ENCODE assay signal across 8 cellular contexts in the genomic region with DNA sequence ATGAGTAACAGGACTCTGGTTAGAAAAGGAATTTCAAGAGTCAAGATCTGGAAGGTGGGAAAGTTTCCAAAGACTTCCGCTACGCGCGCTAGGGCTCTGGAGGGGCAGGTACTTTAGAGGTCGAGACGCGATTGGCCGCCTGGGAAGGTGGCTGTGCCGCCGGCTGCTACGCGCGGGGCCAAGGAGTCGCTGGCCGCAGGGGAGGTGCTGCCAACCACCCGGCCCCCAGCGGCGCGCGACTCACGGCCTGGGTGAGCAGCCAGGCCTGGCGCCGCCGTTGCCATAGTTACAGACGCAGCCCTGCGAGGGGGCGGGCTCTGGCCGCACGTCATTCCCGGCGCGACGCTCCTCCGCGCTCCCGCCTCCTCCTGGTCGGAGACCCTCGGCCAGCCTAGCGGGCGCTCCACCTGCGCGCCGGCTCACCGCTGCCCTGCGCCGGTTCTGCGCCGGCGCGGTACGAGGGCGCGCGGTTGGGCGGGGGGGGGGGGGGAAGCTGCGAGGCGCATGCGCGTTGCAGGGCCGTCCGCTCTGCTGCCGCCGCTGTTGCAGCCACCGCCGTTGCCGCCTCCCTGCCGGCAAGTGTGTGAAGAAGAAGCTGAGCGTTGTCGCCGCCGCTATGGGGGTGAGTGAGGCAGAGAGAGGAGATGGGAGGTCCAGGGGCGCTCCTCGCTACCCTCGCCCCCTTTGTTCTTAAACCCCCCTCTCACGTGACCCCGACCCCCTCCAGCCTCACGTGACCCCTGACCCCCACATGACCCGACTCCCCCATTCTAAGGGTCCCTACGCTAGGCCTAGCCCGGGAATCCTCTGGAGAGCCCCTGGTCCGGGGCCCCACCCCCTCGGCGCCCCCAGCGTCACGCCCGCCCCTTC. TPM values are rescaled to one million over a fixed set of nuclear protein-coding genes. Genes with fewer than 3 reads are reported as not detected.
DNase-seq lines count a peak whose midpoint lies in the region; ATAC-seq and TF ChIP-seq lines count a peak whose summit lies in the region.

A gene (plus strand): TSS at position 522 of the 870 bp plus-strand sequence. CDS start 95 bp downstream, at position 617.

- TF ChIP-seq CTCF in ovary (IDR thresholded peaks at IDR 0.05): peak in 1 of 3 donors; percentile 35
- TF ChIP-seq CTCF in thyroid gland (IDR thresholded peaks at IDR 0.05): no peak

- H3K27ac ChIP-seq in ovary (peak within 1 kb of the TSS in 1 of 2 donors; percentile 68), thyroid gland (peak within 1 kb of the TSS; percentile 27 to 63 (median 39))

- TF ChIP-seq POLR2A in GM10847 (IDR thresholded peaks at IDR 0.05; ENCODE audit: extremely low read depth, insufficient read length): peak; percentile 47
- no peak for TF ChIP-seq POLR2A in ovary (IDR thresholded peaks at IDR 0.05)
- peak in 1 of 2 donors; percentile 48 for TF ChIP-seq POLR2A in thyroid gland (IDR thresholded peaks at IDR 0.05)

- H3K9me3 Mint-ChIP-seq in activated naive CD4-positive, alpha-beta T cell treated with anti-CD3 and anti-CD28 coated beads, Interleukin-2, amount 50 U/mL, for 24 hours: no peaks in the 10 kb centered on the region

- peak within 1 kb of the TSS; percentile 87 for H3K4me3 Mint-ChIP-seq in activated naive CD4-positive, alpha-beta T cell treated with anti-CD3 and anti-CD28 coated beads, Interleukin-2, amount 50 U/mL, for 24 hours

- 0% methylated on average over 36 to 81 of the region's 86 CpGs for WGBS in ovary, 3 donors
- WGBS in thyroid gland, 2 donors: 0 to 1% methylated on average over 20 to 35 of the region's 86 CpGs

- H3K36me3 Mint-ChIP-seq in activated naive CD4-positive, alpha-beta T cell treated with anti-CD3 and anti-CD28 coated beads, Interleukin-2, amount 50 U/mL, for 24 hours: no peaks in the 10 kb centered on the region

- H3K27me3 Mint-ChIP-seq in activated naive CD4-positive, alpha-beta T cell treated with anti-CD3 and anti-CD28 coated beads, Interleukin-2, amount 50 U/mL, for 24 hours: no peaks in the 10 kb centered on the region

- intact Hi-C loops in ovary (cut with DNase I): loop anchor here in 1 of 4 donors (5.0 kb wide), 1 partner anchor 266 kb away; a partner anchor contains a TSS
- intact Hi-C loops in thyroid gland (cut with DNase I): no loop called here

- no peak for TF ChIP-seq EP300 in ovary (IDR thresholded peaks at IDR 0.05)

- H3K27me3 ChIP-seq in ovary (no peaks in the 10 kb centered on the region), thyroid gland (no peaks in the 10 kb centered on the region)

- ATAC-seq in HG02623 (IDR thresholded peaks at IDR 0.05; ENCODE audit: unreplicated experiment) (peak; percentile 83), SK-N-SH treated with all-trans-retinoic acid at 6 μM for 48 hours (peak; percentile 94)

- peaks cover 23% of the 10 kb centered on the region for H3K4me1 Mint-ChIP-seq in activated naive CD4-positive, alpha-beta T cell treated with anti-CD3 and anti-CD28 coated beads, Interleukin-2, amount 50 U/mL, for 24 hours

- H3K4me3 ChIP-seq in ovary (peak within 1 kb of the TSS; percentile 78), thyroid gland (replicated peaks in 1 of 3) (peak within 1 kb of the TSS; percentile 72 to 89 (median 86))

- DNase-seq in NCI-H1092 treated with DMSO at 0.1 percent for 48 hours (lab: John Stamatoyannopoulos, UW) (peak; percentile 98), glomerular visceral epithelial cell (ENCODE audit: extremely low spot score) (peak; percentile 99), ovary (peak; percentile 91 to 95 (median 93)), thyroid gland (peak; percentile 99)

- H3K27ac Mint-ChIP-seq in activated naive CD4-positive, alpha-beta T cell treated with anti-CD3 and anti-CD28 coated beads, Interleukin-2, amount 50 U/mL, for 24 hours: peak within 1 kb of the TSS; percentile 38

- no peaks in the 10 kb centered on the region for H3K9me3 ChIP-seq in ovary
- no peaks in the 10 kb centered on the region for H3K9me3 ChIP-seq in thyroid gland

- H3K4me1 ChIP-seq in ovary (ENCODE audit: insufficient read depth): peaks cover 6% of the 10 kb centered on the region
- peaks cover 15 to 18% of the 10 kb centered on the region in 2 donors for H3K4me1 ChIP-seq in thyroid gland

- H3K36me3 ChIP-seq in ovary: no peaks in the 10 kb centered on the region
- no peaks in the 10 kb centered on the region for H3K36me3 ChIP-seq in thyroid gland

TF ChIP-seq in SK-N-SH treated with all-trans-retinoic acid at 6 μM for 48 hours, 23 proteins besides CTCF, POLR2A, EP300 and RAD21:
- TF ChIP-seq, protein P1, sequence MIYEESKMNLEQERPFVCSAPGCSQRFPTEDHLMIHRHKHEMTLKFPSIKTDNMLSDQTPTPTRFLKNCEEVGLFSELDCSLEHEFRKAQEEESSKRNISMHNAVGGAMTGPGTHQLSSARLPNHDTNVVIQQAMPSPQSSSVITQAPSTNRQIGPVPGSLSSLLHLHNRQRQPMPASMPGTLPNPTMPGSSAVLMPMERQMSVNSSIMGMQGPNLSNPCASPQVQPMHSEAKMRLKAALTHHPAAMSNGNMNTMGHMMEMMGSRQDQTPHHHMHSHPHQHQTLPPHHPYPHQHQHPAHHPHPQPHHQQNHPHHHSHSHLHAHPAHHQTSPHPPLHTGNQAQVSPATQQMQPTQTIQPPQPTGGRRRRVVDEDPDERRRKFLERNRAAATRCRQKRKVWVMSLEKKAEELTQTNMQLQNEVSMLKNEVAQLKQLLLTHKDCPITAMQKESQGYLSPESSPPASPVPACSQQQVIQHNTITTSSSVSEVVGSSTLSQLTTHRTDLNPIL (CRISPR knock-in tag; IDR thresholded peaks at IDR 0.05; ENCODE audit: low read depth): no peak
- TF ChIP-seq ZNF8 (CRISPR knock-in tag; IDR thresholded peaks at IDR 0.05) (no peak), BACH2 (CRISPR knock-in tag; IDR thresholded peaks at IDR 0.05; ENCODE audit: borderline replicate concordance) (no peak), CSDC2 (CRISPR knock-in tag; IDR thresholded peaks at IDR 0.05) (no peak), ZFP30 (CRISPR knock-in tag; IDR thresholded peaks at IDR 0.05) (no peak), RARB (CRISPR knock-in tag; IDR thresholded peaks at IDR 0.05) (no peak), GLIS3 (CRISPR knock-in tag; IDR thresholded peaks at IDR 0.05) (no peak), ZC3H10 (CRISPR knock-in tag; IDR thresholded peaks at IDR 0.05) (no peak), TCF4 (CRISPR knock-in tag; IDR thresholded peaks at IDR 0.05; ENCODE audit: borderline replicate concordance) (no peak)
- TF ChIP-seq, protein P2, sequence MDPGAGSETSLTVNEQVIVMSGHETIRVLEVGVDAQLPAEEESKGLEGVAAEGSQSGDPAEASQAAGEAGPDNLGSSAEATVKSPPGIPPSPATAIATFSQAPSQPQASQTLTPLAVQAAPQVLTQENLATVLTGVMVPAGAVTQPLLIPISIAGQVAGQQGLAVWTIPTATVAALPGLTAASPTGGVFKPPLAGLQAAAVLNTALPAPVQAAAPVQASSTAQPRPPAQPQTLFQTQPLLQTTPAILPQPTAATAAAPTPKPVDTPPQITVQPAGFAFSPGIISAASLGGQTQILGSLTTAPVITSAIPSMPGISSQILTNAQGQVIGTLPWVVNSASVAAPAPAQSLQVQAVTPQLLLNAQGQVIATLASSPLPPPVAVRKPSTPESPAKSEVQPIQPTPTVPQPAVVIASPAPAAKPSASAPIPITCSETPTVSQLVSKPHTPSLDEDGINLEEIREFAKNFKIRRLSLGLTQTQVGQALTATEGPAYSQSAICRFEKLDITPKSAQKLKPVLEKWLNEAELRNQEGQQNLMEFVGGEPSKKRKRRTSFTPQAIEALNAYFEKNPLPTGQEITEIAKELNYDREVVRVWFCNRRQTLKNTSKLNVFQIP (CRISPR knock-in tag; IDR thresholded peaks at IDR 0.05; ENCODE audit: borderline replicate concordance, low read depth): no peak

RNA-seq across cellular contexts. Expression of the gene that starts here (rescaled TPM):
- total RNA-seq in ovary: 10 to 100 TPM in 6 of 7 donors, 1 to 10 TPM in 1; 4.5 to 15.9 (median 13.4) TPM
- polyA plus RNA-seq in ovary: 1 to 10 TPM; 7.0 to 7.6 TPM
- 10 to 100 TPM; 27.6 to 46.4 (median 34.5) TPM for total RNA-seq in thyroid gland
